ENCODE assay signal across 8 cellular contexts in genomic region chr6:111482959-111483735, GRCh38. TPM values are rescaled to one million over a fixed set of nuclear protein-coding genes. Genes with fewer than 3 reads are reported as not detected.
DNase-seq lines count a peak whose midpoint lies in the region; TF ChIP-seq lines count a peak whose summit lies in the region.

REV3L (minus strand) TSS chr6:111483218; CDS start chr6:111482888, 330 bp downstream.

- intact Hi-C loops in OCI-LY7 (cut with micrococcal nuclease; ENCODE audit: unreplicated experiment), result loop anchor here (1.0 to 10.0 kb wide), 8 partner anchors 83 to 668 kb away; partner anchors contain the start of genes AMD1, CDK19, FYN and TRAF3IP2

- H3K27ac ChIP-seq in OCI-LY7 (ENCODE audit: low read depth, low read length, poor library complexity, severe bottlenecking) (peak within 1 kb of the TSS; percentile 91), epithelial cell of prostate (peak within 1 kb of the TSS; percentile 94)

- CTCF ChIA-PET in OCI-LY7 (lab: Charles Lee; ENCODE audit: unreplicated experiment), result interaction anchor here (0.6 to 1.0 kb wide), 3 partner anchors 90 to 560 kb away, joined by 6 to 11 read pairs (median 10); no protein-coding TSS in a partner anchor

- TF ChIP-seq CTCF in GM20000 (IDR thresholded peaks at IDR 0.05; ENCODE audit: extremely low read depth, missing control alignments) (no peak), OCI-LY7 (conservative IDR thresholded peaks at IDR 0.05; ENCODE audit: low read length) (no peak)

- peak within 1 kb of the TSS; percentile 99 for H3K4me2 ChIP-seq in OCI-LY7 (ENCODE audit: low read length)

- POLR2A ChIA-PET in OCI-LY7 (lab: Charles Lee), result interaction anchor here (0.6 to 2.8 kb wide), 6 partner anchors 17 to 224 kb away, joined by 3 to 12 read pairs (median 4); partner anchors contain the start of gene TRAF3IP2

- H3K4me1 ChIP-seq in OCI-LY7 (ENCODE audit: insufficient read depth, low read length, poor library complexity, severe bottlenecking), result peaks cover 54% of the 10 kb centered on the region

- BruUV-seq in OCI-LY7 (replicated peaks; lab: Mats Ljungman, UMichigan), result no TSS peak

- H3K79me2 ChIP-seq in OCI-LY7 (ENCODE audit: insufficient read depth, low read depth, low read length), result peaks cover 83% of the 10 kb centered on the region

- H3K36me3 ChIP-seq in OCI-LY7 (ENCODE audit: insufficient read depth, low read length), result peaks cover 22% of the 10 kb centered on the region

- peaks cover 9% of the 10 kb centered on the region; the same call in 1 of the 2 replicates for H3K9me3 ChIP-seq in OCI-LY7 (ENCODE audit: low read length)

- peak within 1 kb of the TSS; percentile 90 for H3K4me3 ChIP-seq in OCI-LY7 (ENCODE audit: low read depth, low read length, poor library complexity, severe bottlenecking)

- H3K9me2 ChIP-seq in OCI-LY7 (ENCODE audit: insufficient read depth, low read length), result no peaks in the 10 kb centered on the region

- DNase-seq in COLO829 (ENCODE audit: low spot score) (peak; percentile 69), GM20000 (ENCODE audit: low spot score) (peak; percentile 89), HT1080 (ENCODE audit: low read depth) (no peak), OCI-LY7 (ENCODE audit: low spot score) (peak; percentile 90), activated T-cell treated with anti-CD3 and anti-CD28 coated beads for 24 hours (ENCODE audit: low read depth) (peak; percentile 85), epithelial cell of prostate (ENCODE audit: low read depth, low spot score) (peak; percentile 31), mucosa of gallbladder (ENCODE audit: low spot score) (peak; percentile 87)
- DNase-seq in stimulated activated CD8-positive, alpha-beta memory T cell treated with anti-CD3 and anti-CD28 coated beads, Interleukin-4, amount 100 ng/mL, for 4 hours (ENCODE audit: low read depth in 2 of 2, low spot score in 1 of 2), result peak; percentile 84 to 86

- peak within 1 kb of the TSS; percentile 73; the same call in 1 of the 2 replicates for H2AFZ ChIP-seq in OCI-LY7 (ENCODE audit: low read length)

- peaks cover 21% of the 10 kb centered on the region for H4K20me1 ChIP-seq in OCI-LY7 (ENCODE audit: insufficient read depth, low read length)

RNA-seq across cellular contexts. Expression of gene REV3L, which starts in this region (rescaled TPM):
- 13.0 and 13.5 TPM in 2 replicates for total RNA-seq in HT1080 (2014; rRNA removed; shearing (Covaris generic))
- polyA plus RNA-seq in HT1080 (2015; cell fraction: cytosol; rRNA removed), result 10.5 and 12.4 TPM in 2 replicates
- 17.9 and 18.3 TPM in 2 replicates for polyA plus RNA-seq in HT1080 (2015; cell fraction: nucleus; rRNA removed)
- total RNA-seq in OCI-LY7 (2014; rRNA removed; shearing (Covaris generic)), result 24.8 and 26.6 TPM in 2 replicates
- total RNA-seq in OCI-LY7 (2022), result 33.4 and 34.9 TPM in 2 replicates
- total RNA-seq in mucosa of gallbladder, result 19.0 TPM
